In the genomic region with DNA sequence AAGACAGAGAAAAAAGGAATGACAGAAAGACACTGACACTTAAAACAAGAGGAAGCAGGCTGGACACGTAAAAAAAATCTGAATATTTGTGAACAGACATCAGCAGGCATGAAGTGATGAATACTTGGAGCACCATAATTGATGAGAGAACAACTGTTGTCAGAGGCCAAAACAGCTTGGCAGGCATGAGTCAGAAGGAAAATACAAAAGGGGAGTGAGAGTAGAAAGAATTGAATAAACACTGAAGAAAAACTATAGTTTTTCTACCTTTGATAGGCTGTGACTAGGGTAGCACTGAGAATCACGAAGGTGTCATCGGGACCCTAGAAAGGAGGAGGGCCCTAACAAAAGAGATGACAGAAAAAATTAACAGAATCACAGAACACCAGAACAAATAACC, we compare ENCODE assay signal across 16 cellular contexts. TPM values are rescaled to one million over a fixed set of nuclear protein-coding genes. Genes with fewer than 3 reads are reported as not detected.
DNase-seq lines count a peak whose midpoint lies in the region; ATAC-seq and TF ChIP-seq lines count a peak whose summit lies in the region.
"Had no signal": no experiment of that assay in that cellular context is flagged by ENCODE, and none has a peak within 500 bp of the region (broad histone marks: within the 10 kb centered on the region; RNA-seq: fewer than 3 reads in every experiment).

No MANE protein-coding gene starts in this region.

- TF ChIP-seq POLR2A in breast epithelium (IDR thresholded peaks at IDR 0.05) = no peak

- H3K36me3 ChIP-seq in breast epithelium = no peaks in the 10 kb centered on the region
- H3K36me3 ChIP-seq: colonic mucosa had no signal

- TF ChIP-seq CTCF in AG04449 (IDR thresholded peaks at IDR 0.05; ENCODE audit: insufficient read depth, low read length, missing control alignments) (no peak), breast epithelium (IDR thresholded peaks at IDR 0.05) (no peak)

- H3K27me3 ChIP-seq in breast epithelium = no peaks in the 10 kb centered on the region
- H3K27me3 ChIP-seq: colonic mucosa had no signal

- no peak overlapping the region for H3K27ac ChIP-seq in breast epithelium
- H3K27ac ChIP-seq: colonic mucosa had no signal

- H3K4me3 ChIP-seq in AG04449 (ENCODE audit: low read depth, low read length) (no peak overlapping the region), breast epithelium (no peak overlapping the region)
- H3K4me3 ChIP-seq: colonic mucosa had no signal

- DNase-seq in AG04449 (ENCODE audit: low read depth, low spot score) (peak; percentile 38), GM03348 (ENCODE audit: low spot score) (peak; percentile 71), amniotic epithelial cell (ENCODE audit: low read depth) (peak; percentile 64), kidney glomerular epithelial cell (lab: John Stamatoyannopoulos, UW) (peak; percentile 81), NCI-H82 (lab: John Stamatoyannopoulos, UW) (no peak), putamen (ENCODE audit: low spot score) (no peak), breast epithelium (ENCODE audit: low spot score in 2 of 2) (no peak)
- DNase-seq: activated T-cell treated with anti-CD3 and anti-CD28 coated beads, Interleukin-2, amount 50 U/mL, for 4 hours; colonic mucosa; left cardiac atrium; NCI-H1048; occipital lobe; RPMI8226; stimulated activated CD4-positive, alpha-beta T cell treated with anti-CD3 and anti-CD28 coated beads, Interleukin-1b, Interleukin-23, amount 100 ng/mL, for 48 hours had no signal

- intact Hi-C loops in breast epithelium (cut with DNase I; ENCODE audit: low total_unique reads) = no loop called here

- CTCF ChIA-PET in AG04449 (lab: Yijun Ruan, JAX) = interaction anchor here (1.5 to 2.6 kb wide), 4 partner anchors 9 to 14 kb away, joined by 5 to 18 read pairs (median 8); no protein-coding TSS in a partner anchor

- no peak for ATAC-seq in HG02610 (IDR thresholded peaks at IDR 0.05; ENCODE audit: unreplicated experiment)
- ATAC-seq: activated T-cell treated with anti-CD3 and anti-CD28 coated beads, Interleukin-2, amount 50 U/mL, for 4 hours; left cardiac atrium had no signal

- POLR2A ChIA-PET in AG04449 (lab: Yijun Ruan, JAX) = no interaction called here

- no peaks in the 10 kb centered on the region for H3K4me1 ChIP-seq in breast epithelium
- H3K4me1 ChIP-seq: colonic mucosa had no signal

- H3K9me3 ChIP-seq in breast epithelium = no peaks in the 10 kb centered on the region
- H3K9me3 ChIP-seq: colonic mucosa had no signal

RNA-seq across cellular contexts. Expression of a gene that starts 21.6 kb away (rescaled TPM):
- 1 to 10 TPM in 1 of 3 donors, not detected in 2; 8.8 TPM for total RNA-seq in breast epithelium
- total RNA-seq: activated T-cell treated with anti-CD3 and anti-CD28 coated beads, Interleukin-2, amount 50 U/mL, for 4 hours; left cardiac atrium; NCI-H460; occipital lobe had no signal

RNA-seq across cellular contexts. Expression of a gene that starts 33.0 kb away (rescaled TPM):
- total RNA-seq in breast epithelium = not detected
- total RNA-seq: activated T-cell treated with anti-CD3 and anti-CD28 coated beads, Interleukin-2, amount 50 U/mL, for 4 hours; left cardiac atrium; NCI-H460; occipital lobe had no signal

Comparison
In these comparisons a context has a peak if more than half of its experiments do, and no peak if none do; other contexts are left out.
1. DNase-seq: peak in AG04449 (single experiment), GM03348 (single experiment), amniotic epithelial cell (single experiment) and kidney glomerular epithelial cell (single experiment); none in NCI-H82 (single experiment), putamen (single experiment) and breast epithelium (0 of 2).